8 cellular contexts compared by ENCODE assay signal in genomic region chr20:40251284-40251932, GRCh38.
DNase-seq lines count a peak whose midpoint lies in the region; ATAC-seq, FAIRE-seq and TF ChIP-seq lines count a peak whose summit lies in the region.

No MANE protein-coding gene starts in this region.

- no peaks in the 10 kb centered on the region for H3K36me3 ChIP-seq in brain microvascular endothelial cell (replicated peaks)
- H3K36me3 ChIP-seq in stomach: no peaks in the 10 kb centered on the region

- TF ChIP-seq EP300 in stomach (IDR thresholded peaks at IDR 0.05): no peak

- DNase-seq in brain microvascular endothelial cell (peak; percentile 10), lung microvascular endothelial cell (ENCODE audit: low read depth in 2 of 2) (peak; percentile 14 to 23), stomach (no peak)

- ATAC-seq in GM18502 (IDR thresholded peaks at IDR 0.05; ENCODE audit: poor library complexity, unreplicated experiment) (no peak), GM21529 (IDR thresholded peaks at IDR 0.05; ENCODE audit: unreplicated experiment) (no peak), HG03159 (IDR thresholded peaks at IDR 0.05; ENCODE audit: unreplicated experiment) (no peak)

- in situ Hi-C loops in brain microvascular endothelial cell (cut with HindIII; ENCODE audit: low pct_ligation_motif_present, low sequenced_read_pairs): no loop called here

- intact Hi-C loops in stomach (cut with DNase I; ENCODE audit: low total_unique reads): no loop called here

- H3K27me3 ChIP-seq in brain microvascular endothelial cell (replicated peaks) (no peaks in the 10 kb centered on the region), stomach (no peaks in the 10 kb centered on the region)

- FAIRE-seq in G401.6 (lab: Jason Lieb, UNC): peak; percentile 68

- no peak overlapping the region for H3K4me3 ChIP-seq in brain microvascular endothelial cell (ENCODE audit: low read depth, low read length)
- no peak overlapping the region for H3K4me3 ChIP-seq in stomach

- TF ChIP-seq CTCF in LNCAP (IDR thresholded peaks at IDR 0.05) (peak; percentile 43; the same call in 1 of the 2 replicates), brain microvascular endothelial cell (IDR thresholded peaks at IDR 0.05; ENCODE audit: low read depth, low read length, missing control alignments) (peak; percentile 61), stomach (IDR thresholded peaks at IDR 0.05) (no peak)

- H3K4me1 ChIP-seq in stomach: no peaks in the 10 kb centered on the region

- H3K9me3 ChIP-seq in stomach: peaks cover 0 to 7% (median 0%) of the 10 kb centered on the region in 4 donors

- H3K27ac ChIP-seq in brain microvascular endothelial cell (no peak overlapping the region), stomach (no peak overlapping the region)

- no peak for TF ChIP-seq POLR2A in stomach (IDR thresholded peaks at IDR 0.05)

- WGBS in stomach, 5 donors: 64 to 80% (median 76%) methylated on average over 9 of the region's 9 CpGs

Comparison
In these comparisons a context has a peak if more than half of its experiments do, and no peak if none do; other contexts are left out.
1. CTCF ChIP-seq: peak in LNCAP (single experiment) and brain microvascular endothelial cell (single experiment); none in stomach (0 of 7).